1 cellular context compared by ENCODE assay signal in genomic region chr16:68644715-68645493, GRCh38.
A peak's percentile ranks its signal among the peaks of the same experiment; 100 is the strongest.
TF ChIP-seq lines count a peak whose summit lies in the region.

Gene CDH3 (plus strand): TSS chr16:68645310. CDS start chr16:68645380, 70 bp downstream.

TF ChIP-seq in H1, 55 proteins besides CTCF, POLR2A, EP300 and RAD21 (continued from another document):
- TF ChIP-seq CHD7 (IDR thresholded peaks at IDR 0.05; ENCODE audit: insufficient replicate concordance, low read length): no peak
- peak; percentile 63 for TF ChIP-seq PHF8 (conservative IDR thresholded peaks at IDR 0.05; ENCODE audit: low read depth, low read length)
- no peak for TF ChIP-seq ASH2L (IDR thresholded peaks at IDR 0.05; ENCODE audit: low read length)
- TF ChIP-seq RXRA (IDR thresholded peaks at IDR 0.05; ENCODE audit: insufficient read depth, low read depth, low read length): no peak
- TF ChIP-seq CTBP2 (IDR thresholded peaks at IDR 0.05; ENCODE audit: borderline replicate concordance, insufficient read depth, insufficient read length, low read length): no peak
- no peak for TF ChIP-seq CBX8 (IDR thresholded peaks at IDR 0.05; ENCODE audit: borderline replicate concordance, low read depth, low read length)
- TF ChIP-seq TAF1 (IDR thresholded peaks at IDR 0.05; ENCODE audit: low read depth, low read length): peak; percentile 81; the same call in 1 of the 2 replicates
- TF ChIP-seq TCF12 (IDR thresholded peaks at IDR 0.05; ENCODE audit: low read depth, low read length): 0 out of 2 replicates have a peak, but pooled peaks have one; percentile 6
- TF ChIP-seq TEAD4 (IDR thresholded peaks at IDR 0.05; ENCODE audit: low read depth, low read length): no peak
- peak; percentile 95 for TF ChIP-seq POLR2AphosphoS5 (IDR thresholded peaks at IDR 0.05; ENCODE audit: low read depth, low read length)
- TF ChIP-seq ZNF274 (IDR thresholded peaks at IDR 0.05; ENCODE audit: borderline replicate concordance, extremely low read depth, low read length): no peak
- TF ChIP-seq JUND (IDR thresholded peaks at IDR 0.05; ENCODE audit: low read length): no peak
- no peak for TF ChIP-seq ATF3 (IDR thresholded peaks at IDR 0.05; ENCODE audit: insufficient read depth, low read depth, low read length)
- no peak for TF ChIP-seq RFX5 (IDR thresholded peaks at IDR 0.05; ENCODE audit: borderline replicate concordance, low read depth, low read length)
- TF ChIP-seq HDAC2 (IDR thresholded peaks at IDR 0.05; ENCODE audit: borderline replicate concordance in 1 of 2, low read depth in 2 of 2, low read length in 2 of 2): no peak
- no peak for TF ChIP-seq JUN (IDR thresholded peaks at IDR 0.05; ENCODE audit: low read depth, low read length)
- no peak for TF ChIP-seq GABPA (IDR thresholded peaks at IDR 0.05; ENCODE audit: borderline replicate concordance, insufficient read depth, low read length)
- TF ChIP-seq SP2 (IDR thresholded peaks at IDR 0.05; ENCODE audit: low read length): no peak
- TF ChIP-seq GTF2F1 (IDR thresholded peaks at IDR 0.05; ENCODE audit: borderline replicate concordance, low read depth, low read length): no peak
- TF ChIP-seq TBP (IDR thresholded peaks at IDR 0.05; ENCODE audit: low read depth, low read length): peak; percentile 74
- no peak for TF ChIP-seq NRF1 (IDR thresholded peaks at IDR 0.05; ENCODE audit: low read depth, low read length)
- TF ChIP-seq E2F6 (IDR thresholded peaks at IDR 0.05): no peak; the same call in 1 of the 2 replicates
- no peak for TF ChIP-seq KDM5A (IDR thresholded peaks at IDR 0.05; ENCODE audit: low read length)
- TF ChIP-seq HDAC6 (IDR thresholded peaks at IDR 0.05; ENCODE audit: low read depth, low read length): no peak
- TF ChIP-seq RBBP5 (IDR thresholded peaks at IDR 0.05; ENCODE audit: borderline replicate concordance, low read depth, low read length): no peak
- TF ChIP-seq CHD1 (IDR thresholded peaks at IDR 0.05; ENCODE audit: low read depth, low read length): no peak
- TF ChIP-seq USF2 (IDR thresholded peaks at IDR 0.05; ENCODE audit: low read length): no peak
- no peak for TF ChIP-seq SIRT6 (IDR thresholded peaks at IDR 0.05; ENCODE audit: low read length)
- no peak for TF ChIP-seq ATF2 (IDR thresholded peaks at IDR 0.05; ENCODE audit: low read length)
- no peak for TF ChIP-seq POU5F1 (IDR thresholded peaks at IDR 0.05; ENCODE audit: low read depth, low read length)
- TF ChIP-seq MAX (IDR thresholded peaks at IDR 0.05): peak; percentile 48
- TF ChIP-seq EZH2 (IDR thresholded peaks at IDR 0.05; ENCODE audit: low read depth, low read length, severe bottlenecking): no peak
- no peak for TF ChIP-seq SRF (IDR thresholded peaks at IDR 0.05; ENCODE audit: low read depth, low read length)
- TF ChIP-seq SP4 (IDR thresholded peaks at IDR 0.05; ENCODE audit: low read length): no peak
- TF ChIP-seq SAP30 (IDR thresholded peaks at IDR 0.05; ENCODE audit: insufficient read depth, insufficient replicate concordance, low read length): no peak
- peak; percentile 41; the same call in 1 of the 2 replicates for TF ChIP-seq SP1 (IDR thresholded peaks at IDR 0.05; ENCODE audit: low read depth, low read length)
- TF ChIP-seq KDM4A (IDR thresholded peaks at IDR 0.05; ENCODE audit: low read depth, low read length, severe bottlenecking): peak; percentile 46
- no peak for TF ChIP-seq YY1 (IDR thresholded peaks at IDR 0.05; ENCODE audit: low read depth, low read length)
- no peak for TF ChIP-seq CEBPB (IDR thresholded peaks at IDR 0.05; ENCODE audit: low read depth, low read length)
- TF ChIP-seq NANOG (IDR thresholded peaks at IDR 0.05; ENCODE audit: insufficient read depth, low read depth, low read length, poor library complexity, severe bottlenecking): peak; percentile 45
- TF ChIP-seq SIN3A (conservative IDR thresholded peaks at IDR 0.05 in 1 of 2, IDR thresholded peaks at IDR 0.05 in 1 of 2; ENCODE audit: low read depth in 1 of 2, low read length in 2 of 2): peak; percentile 13 to 26; a peak in 1 of 4 replicates
- no peak for TF ChIP-seq BCL11A (IDR thresholded peaks at IDR 0.05; ENCODE audit: low read depth in 2 of 2, low read length in 2 of 2)
- TF ChIP-seq SUZ12 (IDR thresholded peaks at IDR 0.05; ENCODE audit: low read length): no peak
- no peak for TF ChIP-seq CHD2 (IDR thresholded peaks at IDR 0.05; ENCODE audit: low read length)
- no peak for TF ChIP-seq BACH1 (IDR thresholded peaks at IDR 0.05; ENCODE audit: low read length)
- TF ChIP-seq CREB1 (IDR thresholded peaks at IDR 0.05): no peak
- no peak for TF ChIP-seq FOSL1 (IDR thresholded peaks at IDR 0.05; ENCODE audit: insufficient read depth, low read depth, low read length)
- TF ChIP-seq EGR1 (IDR thresholded peaks at IDR 0.05; ENCODE audit: borderline replicate concordance, low read depth, low read length): no peak
- no peak for TF ChIP-seq RNF2 (IDR thresholded peaks at IDR 0.05; ENCODE audit: borderline replicate concordance, low read depth, low read length, missing control alignments, poor library complexity, severe bottlenecking)
- no peak for TF ChIP-seq CBX5 (IDR thresholded peaks at IDR 0.05; ENCODE audit: low read depth, low read length)
- TF ChIP-seq KDM1A (IDR thresholded peaks at IDR 0.05; ENCODE audit: borderline replicate concordance, low read length): no peak
- peak; percentile 65 for TF ChIP-seq TAF7 (optimal IDR thresholded peaks at IDR 0.05; ENCODE audit: borderline replicate concordance, low read depth, low read length)
- no peak for TF ChIP-seq MAFK (IDR thresholded peaks at IDR 0.05; ENCODE audit: low read depth, low read length)
- TF ChIP-seq BRCA1 (IDR thresholded peaks at IDR 0.05; ENCODE audit: low read depth, low read length): no peak
